Comparison of ENCODE assay signal across 8 cellular contexts in the genomic region with DNA sequence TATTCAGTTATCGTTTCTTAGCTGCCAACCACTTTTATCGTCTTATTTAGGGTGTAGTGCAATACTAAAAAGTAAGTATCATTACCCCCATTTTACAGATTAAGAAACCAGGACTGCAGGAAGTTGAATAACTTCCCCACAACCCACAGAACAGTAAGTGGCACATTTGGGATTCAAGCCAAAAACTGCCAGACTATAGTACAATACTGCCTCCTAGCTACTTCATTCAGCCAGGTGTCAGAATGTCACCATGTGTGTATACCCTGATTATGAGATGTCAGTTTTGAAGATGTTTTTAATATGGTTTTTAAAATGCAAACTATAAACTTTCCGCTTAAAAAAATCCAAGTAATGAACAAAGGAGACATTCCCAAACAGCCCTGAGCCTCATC.
A peak's percentile ranks its signal among the peaks of the same experiment; 100 is the strongest.
DNase-seq lines count a peak whose midpoint lies in the region; ATAC-seq, FAIRE-seq and TF ChIP-seq lines count a peak whose summit lies in the region.

No MANE protein-coding gene starts in this region.

- peaks cover 24% of the 10 kb centered on the region for H3K27me3 Mint-ChIP-seq in brain

- CTCF ChIA-PET in HepG2 (lab: Yijun Ruan, JAX; ENCODE audit: low intra/inter-chr PET ratio, low total read pairs) = no interaction called here

- H3K9me3 Mint-ChIP-seq in activated naive CD4-positive, alpha-beta T cell treated with anti-CD3 and anti-CD28 coated beads, Interleukin-2, amount 50 U/mL, for 72 hours = no peaks in the 10 kb centered on the region
- peaks cover 11 to 20% (median 17%) of the 10 kb centered on the region in 5 experiments for H3K9me3 Mint-ChIP-seq in brain

- no peak overlapping the region for H2AFZ ChIP-seq in HepG2 (ENCODE audit: low read length)

- H3K36me3 Mint-ChIP-seq in activated naive CD4-positive, alpha-beta T cell treated with anti-CD3 and anti-CD28 coated beads, Interleukin-2, amount 50 U/mL, for 72 hours = no peaks in the 10 kb centered on the region
- no peaks in the 10 kb centered on the region for H3K36me3 Mint-ChIP-seq in brain

- peak; percentile 39 to 65 for TF ChIP-seq CTCF in brain (conservative IDR thresholded peaks at IDR 0.05)
- peak; percentile 48 for TF ChIP-seq CTCF in HepG2 (CRISPR knock-in tag; IDR thresholded peaks at IDR 0.05)
- TF ChIP-seq CTCF in coronary artery (IDR thresholded peaks at IDR 0.05) = no peak

- no peak overlapping the region for H3K27ac Mint-ChIP-seq in activated naive CD4-positive, alpha-beta T cell treated with anti-CD3 and anti-CD28 coated beads, Interleukin-2, amount 50 U/mL, for 72 hours
- H3K27ac Mint-ChIP-seq in brain = no peak overlapping the region

- no peak overlapping the region for H3K9ac ChIP-seq in HepG2 (ENCODE audit: insufficient read depth, low read depth, low read length)

- no peak overlapping the region for H3K4me3 ChIP-seq in HepG2 (replicated peaks in 1 of 3; ENCODE audit: insufficient read depth in 1 of 3, low read depth in 2 of 3, low read length in 3 of 3)
- H3K4me3 ChIP-seq in coronary artery = no peak overlapping the region

- H4K20me1 ChIP-seq in HepG2 (ENCODE audit: insufficient read depth, low read length) = no peaks in the 10 kb centered on the region

- no peak overlapping the region for H3K4me2 ChIP-seq in HepG2 (ENCODE audit: low read depth, low read length)

- POLR2A ChIA-PET in HepG2 (lab: Yijun Ruan, JAX) = no interaction called here

- TF ChIP-seq POLR2A in HepG2 (IDR thresholded peaks at IDR 0.05; ENCODE audit: insufficient read depth in 1 of 2, low read depth in 2 of 2, low read length in 2 of 2) = no peak

- WGBS in HepG2 (ENCODE audit: low lambda C conversion rate) = 34% methylated on average over 3 of the region's 3 CpGs

- no peak overlapping the region for H3K4me3 Mint-ChIP-seq in brain

- no TSS peak for BruUV-seq in HepG2 (replicated peaks; lab: Mats Ljungman, UMichigan)

- H3K4me1 Mint-ChIP-seq in brain = peaks cover 13% of the 10 kb centered on the region

- no peaks in the 10 kb centered on the region for H3K9me3 ChIP-seq in HepG2 (ENCODE audit: low read length)

- DNase-seq in activated naive CD4-positive, alpha-beta T cell treated with anti-CD3 and anti-CD28 coated beads, Interleukin-2, amount 50 U/mL, for 72 hours (ENCODE audit: low spot score in 2 of 2) = no peak
- DNase-seq in activated naive CD4-positive, alpha-beta T cell treated with Interleukin-2 at 50 U/mL for 16 hours = no peak
- DNase-seq in NCI-H2029 (lab: John Stamatoyannopoulos, UW) = peak; percentile 5
- peak; percentile 16 for DNase-seq in HepG2 (ENCODE audit: low spot score)
- no peak for DNase-seq in coronary artery (ENCODE audit: low spot score)

- H3K27ac ChIP-seq in HepG2 (ENCODE audit: extremely low read length, insufficient read depth, low read length) = no peak overlapping the region
- no peak overlapping the region for H3K27ac ChIP-seq in coronary artery

- H3K27me3 ChIP-seq in HepG2 (ENCODE audit: control insufficient read depth in 1 of 2, insufficient read depth in 2 of 2, low read length in 2 of 2) = peaks cover 2 to 10% of the 10 kb centered on the region in 2 experiments; a peak in 3 of 5 replicates

- no peak for FAIRE-seq in HepG2 (lab: Jason Lieb, UNC)

- TF ChIP-seq RAD21 in HepG2 (CRISPR knock-in tag; IDR thresholded peaks at IDR 0.05) = no peak

- intact Hi-C loops in HepG2 (cut with micrococcal nuclease; ENCODE audit: unreplicated experiment) = loop anchor here (1.0 to 2.0 kb wide), 2 partner anchors 129 to 148 kb away; no protein-coding TSS in a partner anchor

- no peak for TF ChIP-seq EP300 in HepG2 (IDR thresholded peaks at IDR 0.05; ENCODE audit: low read depth in 2 of 2, low read length in 2 of 2)
- no peak for TF ChIP-seq EP300 in HepG2 (CRISPR knock-in tag; IDR thresholded peaks at IDR 0.05; ENCODE audit: borderline replicate concordance)

- H3K79me2 ChIP-seq in HepG2 (ENCODE audit: insufficient read depth, low read length) = no peaks in the 10 kb centered on the region

- peak; percentile 50 to 79 for ATAC-seq in activated naive CD4-positive, alpha-beta T cell treated with anti-CD3 and anti-CD28 coated beads, Interleukin-2, amount 50 U/mL, for 72 hours
- ATAC-seq in HepG2 (peak; percentile 61; the same call in 1 of the 3 replicates), GM21717 (IDR thresholded peaks at IDR 0.05; ENCODE audit: unreplicated experiment) (no peak), HG03139 (IDR thresholded peaks at IDR 0.05; ENCODE audit: unreplicated experiment) (no peak)

- H3K36me3 ChIP-seq in HepG2 (replicated peaks in 1 of 2; ENCODE audit: control insufficient read depth in 1 of 2, insufficient read depth in 2 of 2, low read length in 2 of 2) = no peaks in the 10 kb centered on the region

- no peaks in the 10 kb centered on the region for H3K4me1 ChIP-seq in HepG2 (ENCODE audit: insufficient read depth, low read length)

- in situ Hi-C loops in HepG2 (cut with HindIII; ENCODE audit: extremely low pct_ligation_motif_present, low pct_unique_long_range_greater_than_20kb) = loop anchor here (5.0 kb wide), 1 partner anchor 137 kb away; no protein-coding TSS in a partner anchor

TF ChIP-seq in HepG2, 621 proteins besides CTCF, POLR2A, EP300 and RAD21:
- no peak for TF ChIP-seq ZNF605 (CRISPR knock-in tag; IDR thresholded peaks at IDR 0.05)
- no peak for TF ChIP-seq MLLT10 (CRISPR knock-in tag; IDR thresholded peaks at IDR 0.05)
- peak; percentile 68 for TF ChIP-seq STAG1 (CRISPR knock-in tag; IDR thresholded peaks at IDR 0.05)

Comparison
In these comparisons a context has a peak if more than half of its experiments do, and no peak if none do; other contexts are left out.
1. ATAC-seq: peak in activated naive CD4-positive, alpha-beta T cell treated with anti-CD3 and anti-CD28 coated beads, Interleukin-2, amount 50 U/mL, for 72 hours (2 of 2) and HepG2 (single experiment); none in GM21717 (single experiment) and HG03139 (single experiment).
2. DNase-seq: peak in NCI-H2029 (single experiment) and HepG2 (single experiment); none in activated naive CD4-positive, alpha-beta T cell treated with anti-CD3 and anti-CD28 coated beads, Interleukin-2, amount 50 U/mL, for 72 hours (0 of 2), activated naive CD4-positive, alpha-beta T cell treated with Interleukin-2 at 50 U/mL for 16 hours (single experiment) and coronary artery (single experiment).